ENCODE assay signal across 1 cellular context in genomic region chr3:53150247-53151085, GRCh38.
TF ChIP-seq lines count a peak whose summit lies in the region.

No MANE protein-coding gene starts in this region.

TF ChIP-seq in GM23338, 12 proteins besides CTCF, POLR2A, EP300 and RAD21 (continued from another document):
- TF ChIP-seq JUNB (IDR thresholded peaks at IDR 0.05; ENCODE audit: unreplicated experiment): no peak
- TF ChIP-seq ZNF462 (CRISPR knock-in tag; IDR thresholded peaks at IDR 0.05): no peak
- no peak for TF ChIP-seq NANOG (IDR thresholded peaks at IDR 0.05; ENCODE audit: borderline replicate concordance)
- no peak for TF ChIP-seq ETS1 (IDR thresholded peaks at IDR 0.05)
- TF ChIP-seq EZH2 (IDR thresholded peaks at IDR 0.05; ENCODE audit: low read depth, unreplicated experiment): no peak
- TF ChIP-seq POLR2AphosphoS5 (IDR thresholded peaks at IDR 0.05; ENCODE audit: low read depth): no peak
TF ChIP-seq in GM23338: peak in this region for 0.
